ENCODE assay signal across 8 cellular contexts in genomic region chr2:33583194-33583938, GRCh38. TPM values are rescaled to one million over a fixed set of nuclear protein-coding genes. Genes with fewer than 3 reads are reported as not detected.
DNase-seq lines count a peak whose midpoint lies in the region; ATAC-seq and TF ChIP-seq lines count a peak whose summit lies in the region.

No MANE protein-coding gene starts in this region.

- no peaks in the 10 kb centered on the region for H3K4me1 Mint-ChIP-seq in Calu3 (ENCODE audit: low read depth, unreplicated experiment)

- H3K27ac Mint-ChIP-seq in Calu3 (ENCODE audit: unreplicated experiment), result no peak overlapping the region

- no peaks in the 10 kb centered on the region for H3K27me3 Mint-ChIP-seq in Calu3 (ENCODE audit: unreplicated experiment)

- H3K27me3 ChIP-seq in Karpas-422 (ENCODE audit: low read length), result no peaks in the 10 kb centered on the region
- no peaks in the 10 kb centered on the region for H3K27me3 ChIP-seq in gastroesophageal sphincter

- no peak for TF ChIP-seq POLR2A in gastroesophageal sphincter (IDR thresholded peaks at IDR 0.05)

- no peak overlapping the region for H3K4me3 Mint-ChIP-seq in Calu3 (ENCODE audit: low read depth, unreplicated experiment)

- DNase-seq in Calu3 (peak; percentile 7), Karpas-422 (peak; percentile 78), renal cortical epithelial cell (ENCODE audit: low read depth) (peak; percentile 19), NCI-H510A (lab: John Stamatoyannopoulos, UW) (no peak), hepatic stellate cell (ENCODE audit: low spot score) (no peak)

- 5 to 15% methylated on average over 2 of the region's 2 CpGs for WGBS in gastroesophageal sphincter (ENCODE audit: low coverage in 1 of 2), 2 donors

- no peaks in the 10 kb centered on the region; the same call in 1 of the 2 replicates for H3K79me2 ChIP-seq in Karpas-422 (ENCODE audit: low read length)

- peak overlapping the region; percentile 63 for H3K27ac ChIP-seq in Karpas-422 (ENCODE audit: low read length)
- no peak overlapping the region for H3K27ac ChIP-seq in VCaP
- peak overlapping the region in 3 of 4 donors; percentile 6 to 69 (median 15) for H3K27ac ChIP-seq in gastroesophageal sphincter

- no peak overlapping the region for H2AFZ ChIP-seq in Karpas-422 (ENCODE audit: low read length)

- H3K9me3 Mint-ChIP-seq in Calu3 (ENCODE audit: low read depth, unreplicated experiment), result no peaks in the 10 kb centered on the region

- peak; percentile 69 for ATAC-seq in GM18870 (IDR thresholded peaks at IDR 0.05; ENCODE audit: unreplicated experiment)
- ATAC-seq in gastroesophageal sphincter, result no peak

- no peaks in the 10 kb centered on the region for H4K20me1 ChIP-seq in Karpas-422 (ENCODE audit: insufficient read depth, low read depth, low read length)

- H3K9me3 ChIP-seq in Karpas-422 (ENCODE audit: low read length), result no peaks in the 10 kb centered on the region
- no peaks in the 10 kb centered on the region for H3K9me3 ChIP-seq in gastroesophageal sphincter

- CTCF ChIA-PET in Calu3 (lab: Charles Lee), result interaction anchor here (0.6 to 1.6 kb wide), 8 partner anchors 10 to 204 kb away, joined by 3 to 19 read pairs (median 6); partner anchors contain the start of gene RASGRP3

- H3K4me1 ChIP-seq in Karpas-422 (ENCODE audit: low read length) (peaks cover 16% of the 10 kb centered on the region), gastroesophageal sphincter (peaks cover 0 to 51% (median 0%) of the 10 kb centered on the region in 3 donors)

- no peak overlapping the region for H3K9ac ChIP-seq in Karpas-422 (ENCODE audit: low read length)

- peaks cover 13% of the 10 kb centered on the region for H3K36me3 Mint-ChIP-seq in Calu3 (ENCODE audit: insufficient read depth, unreplicated experiment)

- intact Hi-C loops in Calu3 (cut with micrococcal nuclease; ENCODE audit: unreplicated experiment), result loop anchor here (1.0 to 10.0 kb wide), 3 partner anchors 107 to 499 kb away; partner anchors contain the start of gene RASGRP3

- TF ChIP-seq CTCF in Calu3 (IDR thresholded peaks at IDR 0.05; ENCODE audit: unreplicated experiment), result peak; percentile 47
- peak; percentile 93 for TF ChIP-seq CTCF in VCaP (conservative IDR thresholded peaks at IDR 0.05)
- TF ChIP-seq CTCF in gastroesophageal sphincter (IDR thresholded peaks at IDR 0.05), result peak; percentile 80 to 93 (median 84)

- TF ChIP-seq EP300 in gastroesophageal sphincter (IDR thresholded peaks at IDR 0.05), result no peak

- H3K36me3 ChIP-seq in Karpas-422 (ENCODE audit: insufficient read depth, low read length), result peaks cover 35% of the 10 kb centered on the region; the same call in 1 of the 2 replicates
- H3K36me3 ChIP-seq in gastroesophageal sphincter, result peaks cover 0 to 24% of the 10 kb centered on the region in 2 donors

- no peak overlapping the region for H3K4me2 ChIP-seq in Karpas-422 (ENCODE audit: low read depth, low read length, poor library complexity, severe bottlenecking)

- BruUV-seq in Calu3 (replicated peaks; lab: Mats Ljungman, UMichigan), result no TSS peak

- no peaks in the 10 kb centered on the region for H3K9me2 ChIP-seq in Karpas-422 (replicated peaks; ENCODE audit: insufficient read depth, low read length)

- H3K4me3 ChIP-seq in Karpas-422 (ENCODE audit: low read length), result no peak overlapping the region
- H3K4me3 ChIP-seq in gastroesophageal sphincter, result no peak overlapping the region

RNA-seq across cellular contexts. Expression of gene FAM98A, which starts 15.7 kb away (rescaled TPM):
- total RNA-seq in Calu3 (2022) (47.7 and 62.8 TPM in 2 replicates), gastroesophageal sphincter (10 to 100 TPM; 27.8 to 54.8 (median 43.1) TPM), renal cortical epithelial cell (25.2 and 130 TPM in 2 replicates)
- 10.2 and 15.3 TPM in 2 replicates for total RNA-seq in Karpas-422 (2014; rRNA removed; shearing (Covaris generic); ENCODE audit: low replicate concordance)

Comparison
In these comparisons a context has a peak if more than half of its experiments do, and no peak if none do; other contexts are left out.
1. DNase-seq: peak in Calu3 (single experiment), Karpas-422 (single experiment) and renal cortical epithelial cell (single experiment); none in NCI-H510A (single experiment) and hepatic stellate cell (single experiment).
2. Peak in every context shown above with its lines, with median percentiles within 50 percentile points of each other: CTCF ChIP-seq.